ENCODE assay signal across 8 cellular contexts in the genomic region with DNA sequence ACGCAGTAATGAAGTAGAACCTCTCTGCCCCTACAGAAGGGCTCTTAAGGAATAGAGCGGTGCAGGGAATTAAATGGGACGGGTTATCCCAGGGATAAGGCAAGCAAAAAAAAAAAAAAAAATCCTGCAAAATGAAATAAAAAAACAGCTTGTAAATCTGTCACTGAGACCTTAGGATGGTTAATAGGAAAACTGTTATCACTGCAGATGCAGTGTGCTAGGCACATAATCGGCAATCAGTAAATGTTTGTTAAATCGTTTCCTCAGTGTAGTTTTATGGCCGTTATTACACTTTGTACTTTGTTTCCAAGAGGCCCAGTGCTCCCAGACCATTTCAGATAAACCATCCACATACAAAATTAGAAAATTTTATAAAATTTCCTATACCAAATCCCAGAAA. TPM values are rescaled to one million over a fixed set of nuclear protein-coding genes. Genes with fewer than 3 reads are reported as not detected.
DNase-seq lines count a peak whose midpoint lies in the region; ATAC-seq and TF ChIP-seq lines count a peak whose summit lies in the region.

No MANE protein-coding gene starts in this region.

- H3K4me2 ChIP-seq in DND-41 (ENCODE audit: insufficient read depth, low read length), result peak overlapping the region; percentile 80

- H3K9me3 ChIP-seq in DND-41 (ENCODE audit: insufficient read depth, low read length, severe bottlenecking) (no peaks in the 10 kb centered on the region), NT2/D1 (ENCODE audit: insufficient read depth, low read length) (no peaks in the 10 kb centered on the region), neutrophil (no peaks in the 10 kb centered on the region)

- peak overlapping the region; percentile 100 for H3K27ac Mint-ChIP-seq in endothelial cell (ENCODE audit: unreplicated experiment)

- H3K4me1 ChIP-seq in DND-41 (ENCODE audit: insufficient read depth, low read length), result peaks cover 43% of the 10 kb centered on the region
- no peaks in the 10 kb centered on the region for H3K4me1 ChIP-seq in NT2/D1 (ENCODE audit: insufficient read depth, insufficient read length)
- H3K4me1 ChIP-seq in neutrophil (ENCODE audit: control insufficient read depth in 1 of 2, insufficient read depth in 1 of 2, low read depth in 1 of 2, low read length in 1 of 2), result peaks cover 22 to 32% of the 10 kb centered on the region in 2 experiments

- no peaks in the 10 kb centered on the region for H3K27me3 ChIP-seq in DND-41 (ENCODE audit: insufficient read depth, low read length, poor library complexity)
- H3K27me3 ChIP-seq in NT2/D1 (ENCODE audit: insufficient read depth, insufficient read length), result no peaks in the 10 kb centered on the region
- H3K27me3 ChIP-seq in neutrophil, result no peaks in the 10 kb centered on the region

- H3K9ac ChIP-seq in DND-41 (ENCODE audit: low read depth, low read length) (peak overlapping the region; percentile 76), NT2/D1 (ENCODE audit: insufficient read length, low read depth) (peak overlapping the region; percentile 89)

- peaks cover 7% of the 10 kb centered on the region for H3K27me3 Mint-ChIP-seq in endothelial cell (ENCODE audit: unreplicated experiment)

- TF ChIP-seq CTCF in DND-41 (IDR thresholded peaks at IDR 0.05; ENCODE audit: borderline replicate concordance, extremely low read depth, low read length, poor library complexity, severe bottlenecking), result no peak
- no peak for TF ChIP-seq CTCF in endothelial cell (IDR thresholded peaks at IDR 0.05; ENCODE audit: unreplicated experiment)
- no peak for TF ChIP-seq CTCF in neutrophil (IDR thresholded peaks at IDR 0.05)

- H4K20me1 ChIP-seq in DND-41 (ENCODE audit: insufficient read depth, low read length), result peaks cover 8% of the 10 kb centered on the region

- H3K36me3 Mint-ChIP-seq in endothelial cell (ENCODE audit: low read depth, unreplicated experiment), result peaks cover 14% of the 10 kb centered on the region

- no peak for ATAC-seq in DND-41 (ENCODE audit: insufficient read depth, low read depth)

- H3K4me3 ChIP-seq in DND-41 (ENCODE audit: low read depth in 1 of 2, low read length in 2 of 2) (peak overlapping the region; percentile 50 to 72; a peak in 3 of 4 replicates), NT2/D1 (ENCODE audit: insufficient read length, low read depth) (peak overlapping the region; percentile 64), neutrophil (ENCODE audit: low read depth in 1 of 2, low read length in 1 of 2) (peak overlapping the region; percentile 60 to 74)

- H3K79me2 ChIP-seq in DND-41 (ENCODE audit: insufficient read depth, low read length), result peaks cover 68% of the 10 kb centered on the region

- peak overlapping the region; percentile 86 for H3K27ac ChIP-seq in DND-41 (ENCODE audit: low read length)
- peak overlapping the region; percentile 98 for H3K27ac ChIP-seq in neutrophil

- H3K36me3 ChIP-seq in DND-41 (ENCODE audit: insufficient read depth, low read length), result peaks cover 18% of the 10 kb centered on the region
- peaks cover 21% of the 10 kb centered on the region for H3K36me3 ChIP-seq in NT2/D1 (ENCODE audit: insufficient read depth, insufficient read length, low read length)
- H3K36me3 ChIP-seq in neutrophil, result peaks cover 17% of the 10 kb centered on the region

- peaks cover 11% of the 10 kb centered on the region for H3K4me1 Mint-ChIP-seq in endothelial cell (ENCODE audit: unreplicated experiment)

- no peak for DNase-seq in DND-41
- no peak for DNase-seq in NT2/D1 (ENCODE audit: low read depth, low spot score)
- no peak for DNase-seq in endothelial cell (ENCODE audit: low spot score)
- DNase-seq in NCI-H1417 (lab: John Stamatoyannopoulos, UW), result no peak
- DNase-seq in NCI-H2107 (lab: John Stamatoyannopoulos, UW), result no peak
- no peak for DNase-seq in NCI-H1105 treated with DMSO at 0.1 percent for 48 hours (lab: John Stamatoyannopoulos, UW)
- DNase-seq in CD1c-positive myeloid dendritic cell (ENCODE audit: extremely low spot score), result no peak

- peak overlapping the region; percentile 99 for H3K4me3 Mint-ChIP-seq in endothelial cell (ENCODE audit: unreplicated experiment)

- H2AFZ ChIP-seq in DND-41 (ENCODE audit: low read depth, low read length), result no peak overlapping the region

- no peaks in the 10 kb centered on the region for H3K9me3 Mint-ChIP-seq in endothelial cell (ENCODE audit: unreplicated experiment)

RNA-seq across cellular contexts. Expression of gene HNRNPH2, which starts 1.0 kb away (rescaled TPM):
- total RNA-seq in endothelial cell (ENCODE audit: unreplicated experiment), result 53.2 TPM

RNA-seq across cellular contexts. Expression of gene GLA, which starts 1.3 kb away (rescaled TPM):
- 37.8 TPM for total RNA-seq in endothelial cell (ENCODE audit: unreplicated experiment)

RNA-seq across cellular contexts. Expression of gene RPL36A, which starts 18.2 kb away (rescaled TPM):
- total RNA-seq in endothelial cell (ENCODE audit: unreplicated experiment), result 225 TPM

RNA-seq across cellular contexts. Expression of gene BTK, which starts 23.1 kb away (rescaled TPM):
- total RNA-seq in endothelial cell (ENCODE audit: unreplicated experiment), result 9.4 TPM
